In the genomic region with DNA sequence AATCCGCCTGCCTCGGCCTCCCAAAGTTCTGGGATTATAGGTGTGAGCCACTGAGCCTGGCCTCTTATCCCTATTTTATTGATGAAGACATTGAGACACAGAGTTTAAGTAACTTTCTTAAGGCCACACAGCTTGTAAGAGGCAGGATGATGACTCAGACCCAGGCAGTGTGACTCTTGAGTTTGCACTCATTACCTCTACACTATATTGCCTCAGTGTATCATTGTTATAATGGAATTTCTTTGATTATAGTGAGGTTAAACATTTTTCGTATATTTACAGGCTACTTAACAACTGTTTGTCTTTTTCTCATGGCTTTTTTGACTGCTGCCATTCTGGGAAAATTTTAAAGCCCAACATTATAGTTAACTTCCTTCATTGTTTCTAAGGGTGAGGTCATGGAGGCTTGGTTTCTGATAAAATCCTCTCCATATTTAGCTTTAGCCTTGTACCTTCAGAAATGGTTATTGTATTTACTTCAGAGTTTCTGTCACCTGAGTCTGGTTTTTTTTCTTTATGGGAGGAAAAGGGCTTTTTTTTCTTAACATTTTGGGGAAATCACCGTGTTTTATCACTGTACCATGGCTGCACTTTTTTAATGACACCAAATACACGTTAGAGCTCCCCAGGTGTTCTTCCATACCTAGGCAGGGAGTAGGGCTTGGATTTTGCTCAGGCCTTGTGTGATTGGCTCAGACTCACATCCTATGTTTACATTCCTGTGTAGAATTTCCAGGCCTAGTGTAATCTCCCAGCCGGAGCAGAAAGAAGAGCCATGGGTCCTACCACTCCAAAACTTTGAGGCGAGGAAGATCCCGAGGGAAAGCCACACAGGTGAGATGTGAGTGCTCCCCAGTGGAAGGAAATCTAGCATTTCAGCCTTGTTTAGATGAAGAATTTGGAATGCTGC, we compare ENCODE assay signal across 12 cellular contexts. TPM values are rescaled to one million over a fixed set of nuclear protein-coding genes. Genes with fewer than 3 reads are reported as not detected.
DNase-seq lines count a peak whose midpoint lies in the region; ATAC-seq and TF ChIP-seq lines count a peak whose summit lies in the region.
"Had no signal": no experiment of that assay in that cellular context is flagged by ENCODE, and none has a peak within 500 bp of the region (broad histone marks: within the 10 kb centered on the region; RNA-seq: fewer than 3 reads in every experiment).

No MANE protein-coding gene starts in this region.

- peaks cover 4% of the 10 kb centered on the region for H3K4me1 ChIP-seq in colonic mucosa
- H3K4me1 ChIP-seq in uterus, result peaks cover 0 to 4% of the 10 kb centered on the region in 2 donors

- DNase-seq in activated CD4-positive, CD25-positive, alpha-beta regulatory T cell (lab: John Stamatoyannopoulos, UW), result no peak
- DNase-seq in NCI-H226 (peak; percentile 54), colonic mucosa (peak; percentile 73), non-pigmented ciliary epithelial cell (ENCODE audit: low read depth) (peak; percentile 40), iPS-NIHi11 (ENCODE audit: low spot score) (no peak), left ventricle myocardium superior (no peak), uterus (no peak)
- DNase-seq: activated T-cell treated with anti-CD3 and anti-CD28 coated beads for 4 hours, cerebellar nuclear complex, NCI-H774 had no signal

- H3K27ac ChIP-seq in colonic mucosa (peak overlapping the region; percentile 75), uterus (no peak overlapping the region)
- H3K27ac ChIP-seq: right atrium auricular region had no signal

- H3K9ac ChIP-seq in colonic mucosa (ENCODE audit: low read depth in 2 of 2, low read length in 2 of 2), result peak overlapping the region in 1 of 2 donors; percentile 40

- no peak for TF ChIP-seq POLR2A in uterus (IDR thresholded peaks at IDR 0.05)

- H3K4me3 ChIP-seq in colonic mucosa (no peak overlapping the region), uterus (no peak overlapping the region)
- H3K4me3 ChIP-seq: right atrium auricular region had no signal

- H3K36me3 ChIP-seq in colonic mucosa, result no peaks in the 10 kb centered on the region
- no peaks in the 10 kb centered on the region for H3K36me3 ChIP-seq in uterus

- H3K9me3 ChIP-seq in colonic mucosa (no peaks in the 10 kb centered on the region), uterus (no peaks in the 10 kb centered on the region)
- H3K9me3 ChIP-seq: right atrium auricular region had no signal

- ATAC-seq in activated CD4-positive, CD25-positive, alpha-beta regulatory T cell treated with anti-CD3 and anti-CD28 coated beads, Interleukin-2, amount 50 U/mL, for 24 hours, result peak; percentile 53 to 59
- no peak for ATAC-seq in left ventricle myocardium superior

- H3K27me3 ChIP-seq in colonic mucosa (no peaks in the 10 kb centered on the region), uterus (no peaks in the 10 kb centered on the region)
- H3K27me3 ChIP-seq: right atrium auricular region had no signal

- intact Hi-C loops in colonic mucosa (cut with DNase I) (no loop called here), left ventricle myocardium superior (cut with micrococcal nuclease) (no loop called here), uterus (cut with DNase I; ENCODE audit: low total_unique reads) (no loop called here)

- no peak for TF ChIP-seq CTCF in colonic mucosa (IDR thresholded peaks at IDR 0.05)
- no peak for TF ChIP-seq CTCF in uterus (IDR thresholded peaks at IDR 0.05)

RNA-seq across cellular contexts. Expression of gene ZNF774, which starts 6.3 kb away (rescaled TPM):
- total RNA-seq in colonic mucosa (10 to 100 TPM; 13.7 to 13.9 TPM), left ventricle myocardium superior (4.9 TPM), uterus (1 to 10 TPM in 3 of 4 donors, under 1 TPM in 1; 0.51 to 5.5 (median 3.8) TPM)

RNA-seq across cellular contexts. Expression of gene IQGAP1, which starts 29.7 kb away (rescaled TPM):
- 100 to 1,000 TPM; 210 to 243 TPM for total RNA-seq in colonic mucosa
- 35.4 TPM for total RNA-seq in left ventricle myocardium superior
- 100 to 1,000 TPM; 195 to 777 (median 290) TPM for total RNA-seq in uterus

Comparison
In these comparisons a context has a peak if more than half of its experiments do, and no peak if none do; other contexts are left out.
1. DNase-seq: peak in NCI-H226 (single experiment), colonic mucosa (single experiment) and non-pigmented ciliary epithelial cell (single experiment); none in activated CD4-positive, CD25-positive, alpha-beta regulatory T cell (0 of 4), iPS-NIHi11 (single experiment), left ventricle myocardium superior (single experiment) and uterus (0 of 2).